ENCODE assay signal across 9 cellular contexts in genomic region chrX:150364347-150365050, GRCh38. TPM values are rescaled to one million over a fixed set of nuclear protein-coding genes. Genes with fewer than 3 reads are reported as not detected.
A peak's percentile ranks its signal among the peaks of the same experiment; 100 is the strongest.
DNase-seq lines count a peak whose midpoint lies in the region; ATAC-seq and TF ChIP-seq lines count a peak whose summit lies in the region.
"Had no signal": no experiment of that assay in that cellular context is flagged by ENCODE, and none has a peak within 500 bp of the region (broad histone marks: within the 10 kb centered on the region; RNA-seq: fewer than 3 reads in every experiment).

No MANE protein-coding gene starts in this region.

- H3K4me1 Mint-ChIP-seq in T-helper 1 cell treated with Interleukin-12 subunit alpha and Interleukin-12 subunit beta and Interleukin-4 antibody, amounts not matched to agents 30 μg/mL and 1 μg/mL, for 36 hours (ENCODE audit: low read depth): peaks cover 21% of the 10 kb centered on the region

- H3K4me1 ChIP-seq in effector memory CD4-positive, alpha-beta T cell (ENCODE audit: control insufficient read depth, insufficient read depth, low read length, poor library complexity, severe bottlenecking): peaks cover 8% of the 10 kb centered on the region
- H3K4me1 ChIP-seq in mesodermal cell (ENCODE audit: control insufficient read depth, insufficient read depth, low read length, poor library complexity, severe bottlenecking): peaks cover 7% of the 10 kb centered on the region
- H3K4me1 ChIP-seq in thoracic aorta (ENCODE audit: control insufficient read depth in 1 of 2, low read depth in 2 of 2): peaks cover 4 to 6% of the 10 kb centered on the region in 2 donors

- H3K4me3 ChIP-seq in effector memory CD4-positive, alpha-beta T cell (ENCODE audit: insufficient read depth, low read depth, low read length, poor library complexity, severe bottlenecking): peak overlapping the region; percentile 61
- H3K4me3 ChIP-seq in mesodermal cell (ENCODE audit: extremely low read depth, insufficient read depth, low read length, poor library complexity, severe bottlenecking) (peak overlapping the region; percentile 45), thoracic aorta (peak overlapping the region; percentile 84)

- no peaks in the 10 kb centered on the region for H3K9me3 ChIP-seq in effector memory CD4-positive, alpha-beta T cell (ENCODE audit: control insufficient read depth, low read length)
- H3K9me3 ChIP-seq in mesodermal cell (ENCODE audit: control insufficient read depth, low read length) (no peaks in the 10 kb centered on the region), thoracic aorta (no peaks in the 10 kb centered on the region)

- no peak overlapping the region for H3K27ac ChIP-seq in effector memory CD4-positive, alpha-beta T cell (ENCODE audit: insufficient read depth, low read length, poor library complexity, severe bottlenecking)
- H3K27ac ChIP-seq in mesodermal cell (ENCODE audit: low read depth, low read length, severe bottlenecking): no peak overlapping the region
- H3K27ac ChIP-seq in thoracic aorta: peak overlapping the region; percentile 74 to 85
- H3K27ac ChIP-seq: VCaP had no signal

- peaks cover 2% of the 10 kb centered on the region for H3K36me3 Mint-ChIP-seq in T-helper 1 cell treated with Interleukin-12 subunit alpha and Interleukin-12 subunit beta and Interleukin-4 antibody, amounts not matched to agents 30 μg/mL and 1 μg/mL, for 36 hours (ENCODE audit: low read depth)

- ATAC-seq in thoracic aorta (ENCODE audit: insufficient number of reproducible peaks, low FRiP score, low read depth): no peak
- no peak for ATAC-seq in GM21723 (IDR thresholded peaks at IDR 0.05; ENCODE audit: unreplicated experiment)
- ATAC-seq in HG02610 (IDR thresholded peaks at IDR 0.05; ENCODE audit: unreplicated experiment): no peak

- TF ChIP-seq CTCF in thoracic aorta (IDR thresholded peaks at IDR 0.05): no peak

- peak overlapping the region; percentile 77 for H3K4me3 Mint-ChIP-seq in T-helper 1 cell treated with Interleukin-12 subunit alpha and Interleukin-12 subunit beta and Interleukin-4 antibody, amounts not matched to agents 30 μg/mL and 1 μg/mL, for 36 hours

- DNase-seq in NCI-H1092 treated with DMSO at 0.1 percent for 48 hours (lab: John Stamatoyannopoulos, UW) (peak; percentile 49), NCI-H1092 (lab: John Stamatoyannopoulos, UW) (no peak), thoracic aorta (ENCODE audit: low spot score) (no peak)
- no peak for DNase-seq in effector memory CD4-positive, alpha-beta T cell

- H3K27ac Mint-ChIP-seq in T-helper 1 cell treated with Interleukin-12 subunit alpha and Interleukin-12 subunit beta and Interleukin-4 antibody, amounts not matched to agents 30 μg/mL and 1 μg/mL, for 36 hours: no peak overlapping the region

- peaks cover 25% of the 10 kb centered on the region for H3K27me3 Mint-ChIP-seq in T-helper 1 cell treated with Interleukin-12 subunit alpha and Interleukin-12 subunit beta and Interleukin-4 antibody, amounts not matched to agents 30 μg/mL and 1 μg/mL, for 36 hours (ENCODE audit: low read depth)

- no peaks in the 10 kb centered on the region for H3K36me3 ChIP-seq in effector memory CD4-positive, alpha-beta T cell (ENCODE audit: control insufficient read depth, insufficient read depth, low read length)
- H3K36me3 ChIP-seq in mesodermal cell (ENCODE audit: control insufficient read depth, insufficient read depth, low read length) (no peaks in the 10 kb centered on the region), thoracic aorta (no peaks in the 10 kb centered on the region)

- no peaks in the 10 kb centered on the region for H3K27me3 ChIP-seq in effector memory CD4-positive, alpha-beta T cell (replicated peaks; ENCODE audit: control insufficient read depth, insufficient read depth, low read length, poor library complexity, severe bottlenecking)
- no peaks in the 10 kb centered on the region for H3K27me3 ChIP-seq in thoracic aorta (replicated peaks; ENCODE audit: insufficient read depth)

- no peaks in the 10 kb centered on the region for H3K9me3 Mint-ChIP-seq in T-helper 1 cell treated with Interleukin-12 subunit alpha and Interleukin-12 subunit beta and Interleukin-4 antibody, amounts not matched to agents 30 μg/mL and 1 μg/mL, for 36 hours

- WGBS in mesodermal cell (ENCODE audit: insufficient coverage in 2 of 2), 2 experiments: 0% methylated on average over 9 to 24 of the region's 66 CpGs

RNA-seq across cellular contexts. Expression of gene MAMLD1, which starts 1.4 kb away (rescaled TPM):
- polyA plus RNA-seq in mesodermal cell (2013, experiment 1 of 2): 4.3 TPM
- polyA plus RNA-seq in mesodermal cell (2013, experiment 2 of 2): 3.0 TPM
- total RNA-seq in thoracic aorta: 1 to 10 TPM; 7.9 to 8.3 TPM

Comparison
In these comparisons a context has a peak if more than half of its experiments do, and no peak if none do; other contexts are left out.
1. H3K27ac ChIP-seq: peak in thoracic aorta (2 of 2); none in effector memory CD4-positive, alpha-beta T cell (single experiment) and mesodermal cell (single experiment).
2. Peak in every context shown above with its lines, with median percentiles within 50 percentile points of each other: H3K4me3 ChIP-seq.